In genomic region chr2:110094884-110095534, GRCh38 we compare ENCODE assay signal across 4 cellular contexts. TPM values are rescaled to one million over a fixed set of nuclear protein-coding genes. Genes with fewer than 3 reads are reported as not detected.
"Had no signal": no experiment of that assay in that cellular context is flagged by ENCODE, and none has a peak within 500 bp of the region (broad histone marks: within the 10 kb centered on the region; RNA-seq: fewer than 3 reads in every experiment).

No MANE protein-coding gene starts in this region.

RNA-seq across cellular contexts. Expression of gene MALL, which starts 20.6 kb away (rescaled TPM):
- total RNA-seq: activated CD4-positive, alpha-beta memory T cell treated with anti-CD3 and anti-CD28 coated beads, Interleukin-2, amount 10 ng/mL, durations not matched to agents 7 days and 5 days; activated naive CD4-positive, alpha-beta T cell treated with anti-CD3 and anti-CD28 coated beads, Interleukin-2, amount 50 U/mL, for 72 hours; activated naive CD8-positive, alpha-beta T cell treated with anti-CD3 and anti-CD28 coated beads, Interleukin-2, amount 10 ng/mL, durations not matched to agents 7 days and 5 days; T-helper 2 cell treated with Interferon-gamma antibody and Interleukin-4, amounts not matched to agents 100 ng/mL and 5 ng/mL, for 36 hours had no signal
